In genomic region chr1:215045647-215046308, GRCh38 we compare ENCODE assay signal across 21 cellular contexts. TPM values are rescaled to one million over a fixed set of nuclear protein-coding genes. Genes with fewer than 3 reads are reported as not detected.
DNase-seq lines count a peak whose midpoint lies in the region; ATAC-seq, FAIRE-seq and TF ChIP-seq lines count a peak whose summit lies in the region.
"Had no signal": no experiment of that assay in that cellular context is flagged by ENCODE, and none has a peak within 500 bp of the region (broad histone marks: within the 10 kb centered on the region; RNA-seq: fewer than 3 reads in every experiment).

No MANE protein-coding gene starts in this region.

- H3K4me3 Mint-ChIP-seq in H9 = no peak overlapping the region
- H3K4me3 Mint-ChIP-seq: CD4-positive, alpha-beta memory T cell had no signal

- no peaks in the 10 kb centered on the region for H3K9me1 ChIP-seq in K562 (ENCODE audit: control insufficient read depth, insufficient read depth, low read length)

- H3K79me2 ChIP-seq in H9 (ENCODE audit: insufficient read depth, low read length) = no peaks in the 10 kb centered on the region
- no peaks in the 10 kb centered on the region for H3K79me2 ChIP-seq in K562 (ENCODE audit: control insufficient read depth, insufficient read depth, low read length)
- no peaks in the 10 kb centered on the region for H3K79me2 ChIP-seq in trophoblast cell (ENCODE audit: control insufficient read depth, insufficient read depth, low read length, poor library complexity)

- H3K27ac Mint-ChIP-seq in H9 = 0 out of 7 replicates have a peak overlapping the region, but pooled peaks of 1 of the 3 experiments have one; percentile 8
- H3K27ac Mint-ChIP-seq: CD4-positive, alpha-beta memory T cell had no signal

- H3K4me3 ChIP-seq in K562 (no peak overlapping the region), trophoblast cell (ENCODE audit: low read depth, low read length) (no peak overlapping the region)
- H3K4me3 ChIP-seq: BLaER1 treated with 17β-estradiol and CSF1 and Interleukin-3, amounts not matched to agents 10 nM and 100 nM; HAP-1 had no signal

- peaks cover 12% of the 10 kb centered on the region in 2 experiments for H3K4me1 Mint-ChIP-seq in H9
- H3K4me1 Mint-ChIP-seq: CD4-positive, alpha-beta memory T cell had no signal

- H3K36me3 Mint-ChIP-seq in H9 (ENCODE audit: insufficient read depth in 1 of 3, low read depth in 3 of 3) = no peaks in the 10 kb centered on the region; a peak in 1 of 7 replicates
- H3K36me3 Mint-ChIP-seq: CD4-positive, alpha-beta memory T cell had no signal

- H2BK12ac ChIP-seq in H9 (ENCODE audit: insufficient read length, low read depth, low read length) (no peak overlapping the region), trophoblast cell (ENCODE audit: low read length) (no peak overlapping the region)

- H3K4ac ChIP-seq in H9 (ENCODE audit: low read depth, low read length) (no peak overlapping the region), trophoblast cell (ENCODE audit: low read depth, low read length) (no peak overlapping the region)

- DNase-seq in EH (ENCODE audit: low read depth) (peak; percentile 58), H9 (no peak), K562 (ENCODE audit: extremely low read depth in 1 of 4, low spot score in 3 of 4) (no peak), trophoblast cell (peak; percentile 41 to 97), globus pallidus (ENCODE audit: low spot score) (no peak)
- DNase-seq: Caco-2; CD4-positive, alpha-beta memory T cell; DND-41; Kasumi-1; NCI-H1417; NCI-H1694 treated with DMSO at 0.1 percent for 48 hours; NCI-H2081 treated with DMSO at 0.1 percent for 48 hours; NCI-H2171 treated with DMSO at 0.1 percent for 48 hours; NCI-H524 treated with DMSO at 0.1 percent for 48 hours; PC-3; Right ventricle myocardium superior had no signal

- no peak overlapping the region for H4K5ac ChIP-seq in H9 (ENCODE audit: insufficient read length, low read depth, low read length)

- no peak overlapping the region for H3K9ac ChIP-seq in H9 (ENCODE audit: extremely low read depth, insufficient read length, low read length)
- H3K9ac ChIP-seq in K562 (ENCODE audit: insufficient read depth in 1 of 2, low read depth in 2 of 2, low read length in 2 of 2) = no peak overlapping the region
- no peak overlapping the region for H3K9ac ChIP-seq in trophoblast cell (ENCODE audit: low read length)
- H3K9ac ChIP-seq: BLaER1 treated with 17β-estradiol and CSF1 and Interleukin-3, amounts not matched to agents 10 nM and 100 nM had no signal

- no peak overlapping the region for H2BK15ac ChIP-seq in H9 (ENCODE audit: low read depth, low read length)

- no peak overlapping the region for H3K4me2 ChIP-seq in H9 (ENCODE audit: insufficient read depth, insufficient read length, low read length)
- H3K4me2 ChIP-seq in K562 (ENCODE audit: insufficient read depth, low read length) = no peak overlapping the region
- no peak overlapping the region for H3K4me2 ChIP-seq in trophoblast cell (ENCODE audit: low read length)
- H3K4me2 ChIP-seq: BLaER1 treated with 17β-estradiol and CSF1 and Interleukin-3, amounts not matched to agents 10 nM and 100 nM had no signal

- H3K36me3 ChIP-seq in K562 (ENCODE audit: control insufficient read depth, insufficient read depth, low read length) (no peaks in the 10 kb centered on the region), trophoblast cell (ENCODE audit: control insufficient read depth in 1 of 2, insufficient read depth in 2 of 2, low read length in 2 of 2) (no peaks in the 10 kb centered on the region)
- H3K36me3 ChIP-seq: BLaER1 treated with 17β-estradiol and CSF1 and Interleukin-3, amounts not matched to agents 10 nM and 100 nM; HAP-1 had no signal

- TF ChIP-seq EP300 in K562 (IDR thresholded peaks at IDR 0.05; ENCODE audit: low read length) = no peak

- intact Hi-C loops in K562 (cut with micrococcal nuclease) = no loop called here

- in situ Hi-C loops in K562 (cut with MboI) = no loop called here

- H2BK5ac ChIP-seq in H9 (ENCODE audit: insufficient read length, low read length) (no peak overlapping the region), trophoblast cell (ENCODE audit: low read depth, low read length, poor library complexity) (no peak overlapping the region)

- H3K23me2 ChIP-seq in H9 (ENCODE audit: insufficient read length, low read depth, low read length, poor library complexity, severe bottlenecking) = no peaks in the 10 kb centered on the region

- H3K4me1 ChIP-seq in H9 (ENCODE audit: insufficient read depth, low read length) = no peaks in the 10 kb centered on the region
- no peaks in the 10 kb centered on the region for H3K4me1 ChIP-seq in K562 (replicated peaks in 1 of 2; ENCODE audit: control insufficient read depth in 2 of 2, insufficient read depth in 2 of 2, low read length in 2 of 2)
- no peaks in the 10 kb centered on the region for H3K4me1 ChIP-seq in trophoblast cell (ENCODE audit: control insufficient read depth in 1 of 2, insufficient read depth in 2 of 2, low read length in 2 of 2)
- H3K4me1 ChIP-seq: BLaER1 treated with 17β-estradiol and CSF1 and Interleukin-3, amounts not matched to agents 10 nM and 100 nM; Caco-2 had no signal

- H4K20me1 ChIP-seq in H9 (ENCODE audit: control insufficient read depth, insufficient read depth, insufficient read length) = no peaks in the 10 kb centered on the region
- H4K20me1 ChIP-seq in K562 (replicated peaks; ENCODE audit: control insufficient read depth, insufficient read depth, low read length) = no peaks in the 10 kb centered on the region
- H4K20me1 ChIP-seq: BLaER1 treated with 17β-estradiol and CSF1 and Interleukin-3, amounts not matched to agents 10 nM and 100 nM had no signal

- no peaks in the 10 kb centered on the region for H3K9me3 ChIP-seq in H9 (ENCODE audit: control insufficient read depth, low read depth, low read length)
- H3K9me3 ChIP-seq in K562 (replicated peaks; ENCODE audit: control insufficient read depth, insufficient read depth, low read depth, low read length) = no peaks in the 10 kb centered on the region; the same call in none of the 2 replicates
- H3K9me3 ChIP-seq in trophoblast cell (ENCODE audit: insufficient read depth, low read depth, low read length) = no peaks in the 10 kb centered on the region
- H3K9me3 ChIP-seq: Caco-2, HAP-1 had no signal

- peak overlapping the region; percentile 83 for H2AK5ac ChIP-seq in H9 (ENCODE audit: insufficient read length, low read length)
- no peak overlapping the region for H2AK5ac ChIP-seq in trophoblast cell (ENCODE audit: low read length)

- H3K79me1 ChIP-seq in H9 (ENCODE audit: insufficient read depth, low read depth, low read length, poor library complexity, severe bottlenecking) (no peaks in the 10 kb centered on the region), trophoblast cell (ENCODE audit: low read length) (no peaks in the 10 kb centered on the region)

- H3K27me3 Mint-ChIP-seq in H9 (ENCODE audit: low read depth) = no peaks in the 10 kb centered on the region
- H3K27me3 Mint-ChIP-seq: CD4-positive, alpha-beta memory T cell had no signal

- no peak for FAIRE-seq in K562 (lab: Jason Lieb, UNC)

- H2BK120ac ChIP-seq in H9 (ENCODE audit: low read depth, low read length, poor library complexity, severe bottlenecking) = no peak overlapping the region
- no peak overlapping the region for H2BK120ac ChIP-seq in trophoblast cell (ENCODE audit: insufficient read depth, low read length, poor library complexity)

- peaks cover 0 to 4% of the 10 kb centered on the region in 2 experiments; a peak in 1 of 5 replicates for H3K9me3 Mint-ChIP-seq in H9

- no CpG with 5 or more reads among the region's 5 CpGs for WGBS in H9 (ENCODE audit: extremely low coverage, insufficient read length, low lambda C conversion rate)
- WGBS in K562 (ENCODE audit: insufficient coverage, low coverage, missing lambda C conversion rate) = 5% methylated on average over 5 of the region's 5 CpGs
- no CpG with 5 or more reads among the region's 5 CpGs for WGBS in trophoblast cell (ENCODE audit: extremely low coverage, insufficient coverage, insufficient read length)

- BruUV-seq in K562 (replicated peaks; lab: Mats Ljungman, UMichigan) = no TSS peak

- no peak overlapping the region for H3K56ac ChIP-seq in H9 (ENCODE audit: insufficient read length, low read depth, low read length)

- TF ChIP-seq POLR2A in K562 (conservative IDR thresholded peaks at IDR 0.05) = no peak

- H3K14ac ChIP-seq in H9 (ENCODE audit: insufficient read depth, low read length) (no peak overlapping the region), trophoblast cell (ENCODE audit: low read length) (no peak overlapping the region)

- TF ChIP-seq CTCF in H9 (conservative IDR thresholded peaks at IDR 0.05) = no peak
- TF ChIP-seq CTCF in K562 (IDR thresholded peaks at IDR 0.05 in 2 of 3, conservative IDR thresholded peaks at IDR 0.05 in 1 of 3; ENCODE audit: insufficient read depth in 2 of 3, low read depth in 1 of 3, low read length in 3 of 3) = no peak

- H3K18ac ChIP-seq in H9 (ENCODE audit: insufficient read length, low read depth, low read length) (no peak overlapping the region), trophoblast cell (ENCODE audit: low read length) (no peak overlapping the region)

- H3K23ac ChIP-seq in H9 (ENCODE audit: insufficient read length, low read depth, low read length) (no peak overlapping the region), trophoblast cell (ENCODE audit: low read length) (no peak overlapping the region)

- no peak overlapping the region for H4K91ac ChIP-seq in H9 (ENCODE audit: insufficient read length, low read depth, low read length)
- no peak overlapping the region for H4K91ac ChIP-seq in trophoblast cell (ENCODE audit: low read depth, low read length)

- ATAC-seq in K562 = no peak
- ATAC-seq in HG03097 (IDR thresholded peaks at IDR 0.05; ENCODE audit: low FRiP score, unreplicated experiment) = no peak
- no peak for ATAC-seq in HG02970 (IDR thresholded peaks at IDR 0.05; ENCODE audit: low FRiP score, unreplicated experiment)
- ATAC-seq: PC-3 had no signal

- POLR2A ChIA-PET in K562 (lab: Yijun Ruan, JAX) = no interaction called here

- CTCF ChIA-PET in K562 (lab: Yijun Ruan, JAX; ENCODE audit: low intra/inter-chr PET ratio) = no interaction called here

- no peak overlapping the region for H2AFZ ChIP-seq in H9 (ENCODE audit: low read length)
- H2AFZ ChIP-seq in K562 (ENCODE audit: low read depth, low read length) = no peak overlapping the region
- no peak overlapping the region for H2AFZ ChIP-seq in trophoblast cell (ENCODE audit: insufficient read depth, low read length, poor library complexity)

- H3K27ac ChIP-seq in H9 (ENCODE audit: insufficient read length, low read depth, low read length) (no peak overlapping the region), K562 (ENCODE audit: extremely low read depth, low read depth, low read length) (no peak overlapping the region), trophoblast cell (ENCODE audit: low read depth, low read length) (no peak overlapping the region)
- H3K27ac ChIP-seq: BLaER1 treated with 17β-estradiol and CSF1 and Interleukin-3, amounts not matched to agents 10 nM and 100 nM had no signal

- H2BK20ac ChIP-seq in H9 (ENCODE audit: low read depth, low read length, poor library complexity, severe bottlenecking) = no peak overlapping the region

- H4K12ac ChIP-seq in trophoblast cell (ENCODE audit: low read depth, low read length) = no peak overlapping the region

- H3T11ph ChIP-seq in H9 (ENCODE audit: low read length) = no peak overlapping the region

- H3K27me3 ChIP-seq in H9 (ENCODE audit: insufficient read depth, low read length) (no peaks in the 10 kb centered on the region), K562 (ENCODE audit: control insufficient read depth in 2 of 2, insufficient read depth in 2 of 2, low read length in 2 of 2) (no peaks in the 10 kb centered on the region), trophoblast cell (ENCODE audit: insufficient read depth, low read length) (no peaks in the 10 kb centered on the region)
- H3K27me3 ChIP-seq: BLaER1 treated with 17β-estradiol and CSF1 and Interleukin-3, amounts not matched to agents 10 nM and 100 nM had no signal

- H4K8ac ChIP-seq in H9 (replicated peaks; ENCODE audit: insufficient read length, low read depth, low read length) (no peak overlapping the region), trophoblast cell (ENCODE audit: low read depth, low read length) (no peak overlapping the region)

- TF ChIP-seq RAD21 in K562 (CRISPR knock-in tag; conservative IDR thresholded peaks at IDR 0.05 in 1 of 2, IDR thresholded peaks at IDR 0.05 in 1 of 2) = no peak

RNA-seq across cellular contexts. Expression of gene KCNK2, which starts 36.8 kb away (rescaled TPM):
- total RNA-seq in H9 (2021) (0.37 and 0.44 TPM in 2 replicates), K562 (2014; rRNA removed) (not detected in 2 replicates), K562 (2014; rRNA removed; fragmentation: Illumina TruSeq; extraction: Trizol) (0.04 TPM in 1 of 2 replicates, not detected in the other), K562 (2015; rRNA removed; fragmentation: Illumina TruSeq; extraction: Trizol) (0.08 TPM in 1 of 2 replicates, not detected in the other), K562 (2021) (0.13 and 0.42 TPM in 2 replicates)
- total RNA-seq in K562 (2011; cell fraction: chromatin; rRNA removed; ENCODE audit: low replicate concordance) = 0.40 and 0.69 TPM in 2 replicates
- total RNA-seq in K562 (2011; cell fraction: nucleolus; rRNA removed) = not detected in 2 replicates
- total RNA-seq in K562 (2011; cell fraction: nucleoplasm; rRNA removed) = 0.44 TPM in 1 of 2 replicates, not detected in the other
- polyA plus RNA-seq in K562 (2011; rRNA removed) (0.04 and 0.20 TPM in 2 replicates), K562 (2014; fragmentation: Illumina TruSeq; extraction: Trizol) (0.04 TPM in 1 of 2 replicates, not detected in the other), K562 (2014; fragmentation: Nextera tagmentation; extraction: Ambion mirVana) (under 1 TPM; 0.06 to 0.07 TPM), K562 (2014; rRNA removed) (not detected in 2 replicates)
- 0.18 TPM in 1 of 2 replicates, not detected in the other for polyA plus RNA-seq in K562 (2011; cell fraction: cytosol; rRNA removed)
- polyA plus RNA-seq in K562 (2011; cell fraction: nucleus; rRNA removed) = 0.10 and 0.72 TPM in 2 replicates
- 0.08 and 0.09 TPM in 2 replicates for polyA plus RNA-seq in K562 (2012)
- 0.28 and 1.3 TPM in 2 replicates for polyA minus RNA-seq in K562 (2011; rRNA and poly(A)+ RNA removed)
- not detected in 2 replicates for polyA minus RNA-seq in K562 (2011; cell fraction: cytosol; rRNA and poly(A)+ RNA removed)
- 1.00 TPM in 1 of 2 replicates, not detected in the other for polyA minus RNA-seq in K562 (2011; cell fraction: nucleus; rRNA and poly(A)+ RNA removed)
- 0.03 TPM in 1 of 2 replicates, not detected in the other for polyA plus RNA-seq in trophoblast cell (2013)
- total RNA-seq: CD4-positive, alpha-beta memory T cell; G401; PC-3 had no signal
- polyA plus RNA-seq: CD4-positive, alpha-beta memory T cell had no signal

Comparison
In these comparisons a context has a peak if more than half of its experiments do, and no peak if none do; other contexts are left out.
1. DNase-seq: peak in EH (single experiment) and trophoblast cell (2 of 2); none in H9 (single experiment), K562 (0 of 4) and globus pallidus (single experiment).